1 cellular context compared by ENCODE assay signal in the genomic region with DNA sequence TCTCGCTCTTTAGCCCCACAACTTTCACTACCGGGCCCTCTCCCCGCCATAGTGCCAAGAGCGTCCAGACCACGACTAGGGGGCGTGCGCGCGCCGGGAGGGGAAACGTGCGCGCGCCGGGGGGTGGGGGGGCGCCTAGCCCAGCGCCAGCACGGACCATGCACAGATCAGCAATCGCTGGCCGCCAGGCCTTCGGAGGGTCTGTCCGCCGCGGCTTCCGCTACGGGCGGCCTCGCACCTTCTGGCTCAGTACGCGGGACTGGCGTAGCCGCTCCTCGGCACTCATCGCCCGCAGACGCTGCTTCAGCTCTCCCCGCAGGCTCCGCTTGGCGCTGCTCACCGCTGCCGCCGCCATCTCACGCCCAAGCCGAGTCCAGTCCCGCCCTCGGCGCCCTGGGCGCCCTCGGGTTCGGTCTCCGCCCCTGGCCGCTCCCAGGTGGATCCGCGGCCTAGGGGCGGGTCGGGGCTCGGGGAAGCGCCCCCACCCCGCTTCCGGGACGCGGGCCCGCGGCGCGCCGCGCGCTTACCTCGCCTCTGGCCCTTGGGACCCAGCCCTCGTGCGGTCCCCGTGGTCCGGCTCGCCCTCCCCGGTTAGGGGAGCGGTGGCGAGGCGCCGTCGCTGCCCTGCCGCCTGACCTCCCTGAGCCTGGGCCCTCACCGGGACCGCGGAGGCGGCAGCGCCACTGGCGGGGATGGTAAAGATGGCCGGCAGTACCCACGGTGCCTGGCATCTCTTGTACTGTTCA.
TF ChIP-seq lines count a peak whose summit lies in the region.

Gene MTHFS, minus strand, starts transcription at position 381 of the 746 bp plus-strand sequence. Its CDS starts 26 bp downstream, at position 355.

TF ChIP-seq in HepG2, 621 proteins besides CTCF, POLR2A, EP300 and RAD21 (continues in another document):
- TF ChIP-seq MTA3 (CRISPR knock-in tag; IDR thresholded peaks at IDR 0.05) (no peak), ZNF441 (CRISPR knock-in tag; IDR thresholded peaks at IDR 0.05; ENCODE audit: borderline replicate concordance) (0 out of 2 replicates have a peak, but pooled peaks have one; percentile 82), ZNF10 (CRISPR knock-in tag; IDR thresholded peaks at IDR 0.05; ENCODE audit: borderline replicate concordance, low read depth) (no peak), HMGXB4 (CRISPR knock-in tag; IDR thresholded peaks at IDR 0.05; ENCODE audit: borderline replicate concordance in 1 of 2, low read depth in 1 of 2) (peak; percentile 96), MTERF4 (CRISPR knock-in tag; IDR thresholded peaks at IDR 0.05) (peak; percentile 25; the same call in 1 of the 2 replicates), ASH2L (IDR thresholded peaks at IDR 0.05; ENCODE audit: insufficient read length, low read depth, low read length) (peak; percentile 88), JUN (CRISPR knock-in tag; IDR thresholded peaks at IDR 0.05) (no peak; the same call in none of the 2 replicates), GABPA (IDR thresholded peaks at IDR 0.05; ENCODE audit: low read depth, low read length) (peak; percentile 57), GABPA (CRISPR knock-in tag; IDR thresholded peaks at IDR 0.05; ENCODE audit: low read depth) (peak; percentile 29; the same call in 1 of the 2 replicates), ZFP36 (IDR thresholded peaks at IDR 0.05; ENCODE audit: borderline replicate concordance, low read depth, low read length, partially characterized antibody) (no peak), ZNF276 (CRISPR knock-in tag; IDR thresholded peaks at IDR 0.05; ENCODE audit: low read depth) (peak; percentile 67; the same call in 1 of the 2 replicates), RAD51 (IDR thresholded peaks at IDR 0.05; ENCODE audit: borderline replicate concordance) (no peak), CENPBD1 (CRISPR knock-in tag; IDR thresholded peaks at IDR 0.05; ENCODE audit: borderline replicate concordance, low read depth) (no peak; the same call in 1 of the 2 replicates), ZNF33B (CRISPR knock-in tag; IDR thresholded peaks at IDR 0.05) (no peak), ZNF318 (CRISPR knock-in tag; IDR thresholded peaks at IDR 0.05) (0 out of 2 replicates have a peak, but pooled peaks have one; percentile 46), GRHL1 (CRISPR knock-in tag; conservative IDR thresholded peaks at IDR 0.05) (no peak), ZNF143 (CRISPR knock-in tag; IDR thresholded peaks at IDR 0.05) (peak; percentile 73), ZNF530 (CRISPR knock-in tag; IDR thresholded peaks at IDR 0.05; ENCODE audit: low read depth) (no peak; the same call in 1 of the 2 replicates), ZNF747 (CRISPR knock-in tag; IDR thresholded peaks at IDR 0.05; ENCODE audit: borderline replicate concordance) (no peak), ZNF552 (CRISPR knock-in tag; IDR thresholded peaks at IDR 0.05; ENCODE audit: borderline replicate concordance) (peak; percentile 54; the same call in 1 of the 2 replicates), RARG (CRISPR knock-in tag; IDR thresholded peaks at IDR 0.05; ENCODE audit: low read depth) (no peak), SIN3B (IDR thresholded peaks at IDR 0.05; ENCODE audit: low read length) (no peak), ZC3H13 (CRISPR knock-in tag; IDR thresholded peaks at IDR 0.05) (peak; percentile 97)
- TF ChIP-seq, protein P1, sequence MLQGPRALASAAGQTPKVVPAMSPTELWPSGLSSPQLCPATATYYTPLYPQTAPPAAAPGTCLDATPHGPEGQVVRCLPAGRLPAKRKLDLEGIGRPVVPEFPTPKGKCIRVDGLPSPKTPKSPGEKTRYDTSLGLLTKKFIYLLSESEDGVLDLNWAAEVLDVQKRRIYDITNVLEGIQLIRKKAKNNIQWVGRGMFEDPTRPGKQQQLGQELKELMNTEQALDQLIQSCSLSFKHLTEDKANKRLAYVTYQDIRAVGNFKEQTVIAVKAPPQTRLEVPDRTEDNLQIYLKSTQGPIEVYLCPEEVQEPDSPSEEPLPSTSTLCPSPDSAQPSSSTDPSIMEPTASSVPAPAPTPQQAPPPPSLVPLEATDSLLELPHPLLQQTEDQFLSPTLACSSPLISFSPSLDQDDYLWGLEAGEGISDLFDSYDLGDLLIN (CRISPR knock-in tag; IDR thresholded peaks at IDR 0.05; ENCODE audit: borderline replicate concordance): 0 out of 2 replicates have a peak, but pooled peaks have one; percentile 63
- TF ChIP-seq, protein P2, sequence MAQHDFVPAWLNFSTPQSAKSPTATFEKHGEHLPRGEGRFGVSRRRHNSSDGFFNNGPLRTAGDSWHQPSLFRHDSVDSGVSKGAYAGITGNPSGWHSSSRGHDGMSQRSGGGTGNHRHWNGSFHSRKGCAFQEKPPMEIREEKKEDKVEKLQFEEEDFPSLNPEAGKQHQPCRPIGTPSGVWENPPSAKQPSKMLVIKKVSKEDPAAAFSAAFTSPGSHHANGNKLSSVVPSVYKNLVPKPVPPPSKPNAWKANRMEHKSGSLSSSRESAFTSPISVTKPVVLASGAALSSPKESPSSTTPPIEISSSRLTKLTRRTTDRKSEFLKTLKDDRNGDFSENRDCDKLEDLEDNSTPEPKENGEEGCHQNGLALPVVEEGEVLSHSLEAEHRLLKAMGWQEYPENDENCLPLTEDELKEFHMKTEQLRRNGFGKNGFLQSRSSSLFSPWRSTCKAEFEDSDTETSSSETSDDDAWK (CRISPR knock-in tag; IDR thresholded peaks at IDR 0.05): no peak
- TF ChIP-seq, protein P3, sequence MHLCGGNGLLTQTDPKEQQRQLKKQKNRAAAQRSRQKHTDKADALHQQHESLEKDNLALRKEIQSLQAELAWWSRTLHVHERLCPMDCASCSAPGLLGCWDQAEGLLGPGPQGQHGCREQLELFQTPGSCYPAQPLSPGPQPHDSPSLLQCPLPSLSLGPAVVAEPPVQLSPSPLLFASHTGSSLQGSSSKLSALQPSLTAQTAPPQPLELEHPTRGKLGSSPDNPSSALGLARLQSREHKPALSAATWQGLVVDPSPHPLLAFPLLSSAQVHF (CRISPR knock-in tag; IDR thresholded peaks at IDR 0.05): peak; percentile 97
